In genomic region chr2:240346753-240347372, GRCh38 we compare ENCODE assay signal across 23 cellular contexts.
DNase-seq lines count a peak whose midpoint lies in the region; ATAC-seq and TF ChIP-seq lines count a peak whose summit lies in the region.
"Had no signal": no experiment of that assay in that cellular context is flagged by ENCODE, and none has a peak within 500 bp of the region (broad histone marks: within the 10 kb centered on the region; RNA-seq: fewer than 3 reads in every experiment).

No MANE protein-coding gene starts in this region.

- no peak for TF ChIP-seq EP300 in suprapubic skin (IDR thresholded peaks at IDR 0.05)

- no peaks in the 10 kb centered on the region for H3K36me3 Mint-ChIP-seq in natural killer cell treated with Interleukin-12 subunit alpha and Interleukin-12 subunit beta and Interleukin-15 and Interleukin-18, amount 100 ng/mL, for 72 hours
- H3K36me3 Mint-ChIP-seq: CD4-positive, CD25-positive, alpha-beta regulatory T cell had no signal

- whole genome bisulfite sequencing in heart right ventricle, 2 donors, result 93% methylated on average over 19 to 20 of the region's 20 CpGs
- whole genome bisulfite sequencing in suprapubic skin, result 88% methylated on average over 17 of the region's 20 CpGs

- H3K4me3 ChIP-seq in heart right ventricle (no peak overlapping the region), mucosa of descending colon (no peak overlapping the region), suprapubic skin (no peak overlapping the region)
- H3K4me3 ChIP-seq: GM23248, PC-9, SJSA1 had no signal

- H3K4me1 Mint-ChIP-seq in natural killer cell treated with Interleukin-12 subunit alpha and Interleukin-12 subunit beta and Interleukin-15 and Interleukin-18, amount 100 ng/mL, for 72 hours (ENCODE audit: low read depth in 2 of 2), result no peaks in the 10 kb centered on the region
- H3K4me1 Mint-ChIP-seq: CD4-positive, CD25-positive, alpha-beta regulatory T cell had no signal

- H3K4me1 ChIP-seq in heart right ventricle (peaks cover 0 to 17% (median 0%) of the 10 kb centered on the region in 9 donors), mucosa of descending colon (ENCODE audit: low read depth) (no peaks in the 10 kb centered on the region), suprapubic skin (no peaks in the 10 kb centered on the region)
- H3K4me1 ChIP-seq: SJSA1 had no signal

- no peaks in the 10 kb centered on the region for H3K27me3 Mint-ChIP-seq in natural killer cell treated with Interleukin-12 subunit alpha and Interleukin-12 subunit beta and Interleukin-15 and Interleukin-18, amount 100 ng/mL, for 72 hours
- H3K27me3 Mint-ChIP-seq: CD4-positive, CD25-positive, alpha-beta regulatory T cell had no signal

- no peak overlapping the region for H3K4me3 Mint-ChIP-seq in natural killer cell treated with Interleukin-12 subunit alpha and Interleukin-12 subunit beta and Interleukin-15 and Interleukin-18, amount 100 ng/mL, for 72 hours
- H3K4me3 Mint-ChIP-seq: CD4-positive, CD25-positive, alpha-beta regulatory T cell had no signal

- ATAC-seq in left ventricle myocardium superior, result no peak
- ATAC-seq in heart right ventricle, result no peak
- no peak for ATAC-seq in mucosa of descending colon
- no peak for ATAC-seq in natural killer cell treated with Interleukin-12 subunit alpha and Interleukin-12 subunit beta and Interleukin-15 and Interleukin-18, amount 100 ng/mL, for 72 hours

- H3K27ac Mint-ChIP-seq in natural killer cell treated with Interleukin-12 subunit alpha and Interleukin-12 subunit beta and Interleukin-15 and Interleukin-18, amount 100 ng/mL, for 72 hours, result no peak overlapping the region
- H3K27ac Mint-ChIP-seq: CD4-positive, CD25-positive, alpha-beta regulatory T cell had no signal

- H3K27me3 ChIP-seq in heart right ventricle, result peaks cover 0 to 7% (median 0%) of the 10 kb centered on the region in 7 donors
- peaks cover 24% of the 10 kb centered on the region for H3K27me3 ChIP-seq in suprapubic skin
- H3K27me3 ChIP-seq: SJSA1 had no signal

- no peak for TF ChIP-seq POLR2A in suprapubic skin (IDR thresholded peaks at IDR 0.05)

- no peaks in the 10 kb centered on the region for H3K9me3 Mint-ChIP-seq in natural killer cell treated with Interleukin-12 subunit alpha and Interleukin-12 subunit beta and Interleukin-15 and Interleukin-18, amount 100 ng/mL, for 72 hours
- H3K9me3 Mint-ChIP-seq: CD4-positive, CD25-positive, alpha-beta regulatory T cell had no signal

- DNase-seq in left ventricle myocardium superior (peak; percentile 22), heart right ventricle (no peak), mucosa of descending colon (peak in 2 of 3 donors; percentile 5 to 22), suprapubic skin (ENCODE audit: low spot score in 2 of 2) (peak; percentile 50 to 62), HK-2 (ENCODE audit: unreplicated experiment) (no peak)
- DNase-seq in activated CD4-positive, alpha-beta T cell treated with anti-CD3 and anti-CD28 coated beads for 1 hour, result no peak
- no peak for DNase-seq in natural killer cell treated with Interleukin-12 subunit alpha and Interleukin-12 subunit beta and Interleukin-15 and Interleukin-18, amount 100 ng/mL, for 72 hours (ENCODE audit: low spot score)
- DNase-seq: 8988T; ACHN; CD4-positive, CD25-positive, alpha-beta regulatory T cell; GM23248; HCEC 1CT; NCI-H1048; NCI-H1417; NCI-H1694; NCI-H2029 treated with DMSO at 0.1 percent for 48 hours; NCI-H446 treated with DMSO at 0.1 percent for 48 hours; NCI-H526; NCI-H82; NK-92 treated with Interleukin-12 subunit alpha and Interleukin-12 subunit beta, amount 100 ng/mL, for 24 hours; PC-9 had no signal

- TF ChIP-seq CTCF in heart right ventricle (IDR thresholded peaks at IDR 0.05) (no peak), mucosa of descending colon (IDR thresholded peaks at IDR 0.05) (no peak), suprapubic skin (IDR thresholded peaks at IDR 0.05) (no peak)

- H3K36me3 ChIP-seq in heart right ventricle (no peaks in the 10 kb centered on the region), mucosa of descending colon (ENCODE audit: low read depth) (no peaks in the 10 kb centered on the region), suprapubic skin (no peaks in the 10 kb centered on the region)
- H3K36me3 ChIP-seq: SJSA1 had no signal

- no peak overlapping the region for H3K27ac ChIP-seq in heart right ventricle
- no peak overlapping the region for H3K27ac ChIP-seq in suprapubic skin
- H3K27ac ChIP-seq: GM23248, HL-60, PC-9, SJSA1 had no signal

- intact Hi-C loops in left ventricle myocardium superior (cut with micrococcal nuclease), result no loop called here
- intact Hi-C loops in heart right ventricle (cut with DNase I), result loop anchor here in 3 of 10 donors (5.0 to 10.0 kb wide), 3 partner anchors 112 to 122 kb away; no protein-coding TSS in a partner anchor
- intact Hi-C loops in mucosa of descending colon (cut with DNase I, micrococcal nuclease), result no loop called here

- H3K9me3 ChIP-seq in heart right ventricle (peaks cover 0 to 16% (median 6%) of the 10 kb centered on the region in 11 donors), mucosa of descending colon (peaks cover 9% of the 10 kb centered on the region), suprapubic skin (peaks cover 7% of the 10 kb centered on the region)

Comparison
In these comparisons a context has a peak if more than half of its experiments do, and no peak if none do; other contexts are left out.
1. DNase-seq: peak in left ventricle myocardium superior (single experiment), mucosa of descending colon (2 of 3) and suprapubic skin (2 of 2); none in heart right ventricle (0 of 2), HK-2 (single experiment), activated CD4-positive, alpha-beta T cell treated with anti-CD3 and anti-CD28 coated beads for 1 hour (single experiment) and natural killer cell treated with Interleukin-12 subunit alpha and Interleukin-12 subunit beta and Interleukin-15 and Interleukin-18, amount 100 ng/mL, for 72 hours (single experiment).